10 cellular contexts compared by ENCODE assay signal in the genomic region with DNA sequence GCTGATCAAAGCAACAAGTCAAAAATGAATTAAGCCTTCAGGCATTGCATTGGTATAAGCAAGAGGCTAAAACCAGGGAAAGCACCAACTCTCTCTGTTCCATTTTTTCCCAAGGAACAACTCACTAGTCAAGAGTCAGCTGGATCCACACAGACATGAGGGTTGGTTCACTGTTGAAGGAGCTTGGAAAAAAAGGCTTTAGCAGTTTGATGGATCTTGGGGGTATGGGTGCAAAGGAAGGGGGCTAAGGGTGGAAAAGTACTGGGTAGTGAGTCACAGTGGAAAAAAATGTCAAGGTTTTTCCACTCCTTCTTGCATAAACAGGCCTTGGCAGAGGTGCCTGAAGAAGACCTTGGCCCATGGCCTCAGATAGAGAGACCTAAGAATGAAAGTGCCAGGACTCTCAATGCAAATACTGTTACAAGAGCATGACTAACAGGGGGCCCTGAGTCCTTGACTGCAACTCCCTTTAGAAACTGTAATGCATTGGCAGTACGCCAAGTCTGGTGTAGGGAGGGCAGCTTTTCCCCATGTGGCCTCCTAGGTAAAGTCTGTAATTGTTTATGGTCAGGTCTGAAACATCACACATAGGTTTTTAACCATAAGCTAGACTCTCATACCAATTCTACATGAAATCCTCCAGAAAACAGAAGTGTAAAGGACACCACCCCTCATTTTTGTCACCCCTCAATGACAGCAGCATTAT. TPM values are rescaled to one million over a fixed set of nuclear protein-coding genes. Genes with fewer than 3 reads are reported as not detected.
DNase-seq lines count a peak whose midpoint lies in the region; ATAC-seq, FAIRE-seq and TF ChIP-seq lines count a peak whose summit lies in the region.
"Had no signal": no experiment of that assay in that cellular context is flagged by ENCODE, and none has a peak within 500 bp of the region (broad histone marks: within the 10 kb centered on the region; RNA-seq: fewer than 3 reads in every experiment).

No MANE protein-coding gene starts in this region.

- TF ChIP-seq EP300 in GM12878 (IDR thresholded peaks at IDR 0.05; ENCODE audit: borderline replicate concordance in 1 of 2, control insufficient read depth in 1 of 2, low read depth in 2 of 2, low read length in 2 of 2): peak in 1 of 2 experiments; percentile 29; a peak in 1 of 4 replicates

- peaks cover 20% of the 10 kb centered on the region for H3K36me3 ChIP-seq in OCI-LY3 (replicated peaks; ENCODE audit: low read depth, low read length)
- peaks cover 0 to 8% of the 10 kb centered on the region in 2 experiments; a peak in 3 of 4 replicates for H3K36me3 ChIP-seq in GM12878 (ENCODE audit: control insufficient read depth in 2 of 2, insufficient read depth in 2 of 2, low read length in 1 of 2)

- SMC1A ChIA-PET in GM12878 (lab: Charles Lee; ENCODE audit: uncharacterized antibody, unreplicated experiment): interaction anchor here (0.7 to 2.0 kb wide), 7 partner anchors 12 to 132 kb away, joined by 3 to 8 read pairs (median 3); no protein-coding TSS in a partner anchor

- H4K20me1 ChIP-seq in OCI-LY3 (ENCODE audit: insufficient read depth, low read length) (no peaks in the 10 kb centered on the region), GM12878 (ENCODE audit: control insufficient read depth, insufficient read depth) (no peaks in the 10 kb centered on the region)

- POLR2A ChIA-PET in GM12878 (lab: Charles Lee): interaction anchor here (0.7 kb wide), 1 partner anchor 36 kb away, joined by 3 read pairs; no protein-coding TSS in a partner anchor

- H3K27me3 ChIP-seq in OCI-LY3 (ENCODE audit: low read depth, low read length) (no peaks in the 10 kb centered on the region), GM12878 (replicated peaks in 1 of 2; ENCODE audit: control insufficient read depth in 2 of 2, insufficient read depth in 2 of 2, low read length in 1 of 2) (no peaks in the 10 kb centered on the region)

- WGBS in GM12878 (ENCODE audit: insufficient coverage, insufficient replicate concordance, low lambda C conversion rate, missing lambda C conversion rate): 0% methylated on average over 1 of the region's 1 CpG

- DNase-seq in GM04504 (ENCODE audit: low read depth) (peak; percentile 12), GM12878 (ENCODE audit: low read depth, low spot score) (peak; percentile 81), retinal pigment epithelial cell (ENCODE audit: low read depth) (peak; percentile 74), superior temporal gyrus (ENCODE audit: extremely low spot score) (no peak), iPS-NIHi11 (ENCODE audit: low spot score) (no peak)

- peak overlapping the region; percentile 41 for H3K4me2 ChIP-seq in OCI-LY3 (ENCODE audit: low read length)
- peak overlapping the region; percentile 59 for H3K4me2 ChIP-seq in GM12878 (ENCODE audit: control insufficient read depth, insufficient read depth)

- H3K79me2 ChIP-seq in OCI-LY3 (ENCODE audit: low read length): no peaks in the 10 kb centered on the region
- H3K79me2 ChIP-seq in GM12878 (ENCODE audit: control insufficient read depth, insufficient read depth, low read length): no peaks in the 10 kb centered on the region

- H3K27ac ChIP-seq in OCI-LY3 (ENCODE audit: low read length) (peak overlapping the region; percentile 37), GM12878 (ENCODE audit: control insufficient read depth, insufficient read depth) (no peak overlapping the region)

- H3K4me3 ChIP-seq in OCI-LY3 (ENCODE audit: low read length) (no peak overlapping the region), GM12878 (no peak overlapping the region), retinal pigment epithelial cell (ENCODE audit: low read length) (no peak overlapping the region)

- peak; percentile 98 for ATAC-seq in GM21515 (IDR thresholded peaks at IDR 0.05; ENCODE audit: unreplicated experiment)
- ATAC-seq in HG03575 (IDR thresholded peaks at IDR 0.05; ENCODE audit: extremely low read depth, insufficient number of reproducible peaks, low FRiP score, unreplicated experiment): peak; percentile 97
- peak; percentile 99 for ATAC-seq in GM12878
- ATAC-seq: T-cell had no signal

- intact Hi-C loops in GM12878 (cut with micrococcal nuclease; ENCODE audit: unreplicated experiment): no loop called here

- FAIRE-seq in GM12878 (lab: Jason Lieb, UNC): peak; percentile 97

- TF ChIP-seq CTCF in OCI-LY3 (IDR thresholded peaks at IDR 0.05; ENCODE audit: low read depth, low read length) (no peak), GM12878 (IDR thresholded peaks at IDR 0.05 in 2 of 3, conservative IDR thresholded peaks at IDR 0.05 in 1 of 3; ENCODE audit: control insufficient read depth in 2 of 3, extremely low read depth in 1 of 3, insufficient read depth in 1 of 3, low read depth in 3 of 3, low read length in 3 of 3) (no peak), retinal pigment epithelial cell (conservative IDR thresholded peaks at IDR 0.05; ENCODE audit: low read depth, low read length) (no peak)

- no TSS peak for BruUV-seq in GM12878 (replicated peaks; lab: Mats Ljungman, UMichigan)

- no peak overlapping the region for H2AFZ ChIP-seq in OCI-LY3 (ENCODE audit: low read depth, low read length)
- no peak overlapping the region for H2AFZ ChIP-seq in GM12878 (ENCODE audit: control insufficient read depth, low read depth, low read length)

- in situ Hi-C loops in GM12878 (cut with MboI): no loop called here

- H3K9me3 ChIP-seq in OCI-LY3 (ENCODE audit: insufficient read depth, low read length) (no peaks in the 10 kb centered on the region), GM12878 (replicated peaks; ENCODE audit: control insufficient read depth, insufficient read depth, low read length) (no peaks in the 10 kb centered on the region)

- CTCF ChIA-PET in GM12878 (lab: Yijun Ruan, JAX): interaction anchor here (0.9 to 1.3 kb wide), 2 partner anchors 68 to 223 kb away, joined by 3 read pairs; no protein-coding TSS in a partner anchor

- peaks cover 21% of the 10 kb centered on the region for H3K4me1 ChIP-seq in OCI-LY3 (ENCODE audit: low read length)
- H3K4me1 ChIP-seq in GM12878 (ENCODE audit: control insufficient read depth, insufficient read depth, low read length): peaks cover 8% of the 10 kb centered on the region

- H3K9ac ChIP-seq in OCI-LY3 (ENCODE audit: low read length) (no peak overlapping the region), GM12878 (ENCODE audit: control insufficient read depth, insufficient read depth, low read length) (no peak overlapping the region)

- no peak for TF ChIP-seq RAD21 in GM12878 (IDR thresholded peaks at IDR 0.05; ENCODE audit: insufficient read depth, low read depth, low read length)

- TF ChIP-seq POLR2A in GM12878 (IDR thresholded peaks at IDR 0.05; ENCODE audit: low read depth, low read length): no peak

- RAD21 ChIA-PET in GM12878 (lab: Charles Lee; ENCODE audit: unreplicated experiment): interaction anchor here (1.2 kb wide), 1 partner anchor 69 kb away, joined by 3 read pairs; no protein-coding TSS in a partner anchor

RNA-seq across cellular contexts. Expression of a gene that starts 23.7 kb away (rescaled TPM):
- not detected in 2 replicates for total RNA-seq in GM12878 (2013; cell fraction: nucleolus; rRNA removed)
- total RNA-seq in GM12878 (2014; rRNA removed) (0.05 TPM in 1 of 2 replicates, not detected in the other), GM12878 (2014; rRNA removed; fragmentation: Illumina TruSeq; extraction: Trizol) (not detected in 2 replicates), GM12878 (2021) (not detected in 2 replicates)
- polyA plus RNA-seq in GM12878 (2011; ENCODE audit: low read depth): not detected
- polyA plus RNA-seq in GM12878 (2011; rRNA removed) (not detected in 2 replicates), GM12878 (2014; fragmentation: Illumina TruSeq; extraction: Trizol) (not detected in 2 replicates), GM12878 (2014; fragmentation: Nextera tagmentation; extraction: Ambion mirVana) (not detected), GM12878 (2014; rRNA removed) (not detected in 2 replicates), GM12878 (2016; fragmentation: Nextera tagmentation; extraction: Ambion mirVana) (not detected)
- not detected in 2 replicates for polyA plus RNA-seq in GM12878 (2011; cell fraction: cytosol; rRNA removed)
- not detected in 2 replicates for polyA plus RNA-seq in GM12878 (2011; cell fraction: nucleus; rRNA removed)
- polyA plus RNA-seq in GM12878 (2012): not detected in 2 replicates
- polyA minus RNA-seq in GM12878 (2011; rRNA and poly(A)+ RNA removed): not detected in 2 replicates
- not detected in 2 replicates for polyA minus RNA-seq in GM12878 (2011; cell fraction: cytosol; rRNA and poly(A)+ RNA removed)
- not detected in 2 replicates for polyA minus RNA-seq in GM12878 (2011; cell fraction: nucleus; rRNA and poly(A)+ RNA removed)
- total RNA-seq: skeletal muscle tissue, T-cell had no signal

RNA-seq across cellular contexts. Expression of a gene that starts 30.0 kb away (rescaled TPM):
- total RNA-seq in GM12878 (2013; cell fraction: nucleolus; rRNA removed): 0.20 and 0.46 TPM in 2 replicates
- total RNA-seq in GM12878 (2014; rRNA removed): not detected in 2 replicates
- not detected in 2 replicates for total RNA-seq in GM12878 (2014; rRNA removed; fragmentation: Illumina TruSeq; extraction: Trizol)
- not detected in 2 replicates for total RNA-seq in GM12878 (2021)
- polyA plus RNA-seq in GM12878 (2011; ENCODE audit: low read depth): not detected
- not detected in 2 replicates for polyA plus RNA-seq in GM12878 (2011; rRNA removed)
- polyA plus RNA-seq in GM12878 (2011; cell fraction: cytosol; rRNA removed): not detected in 2 replicates
- 0.12 TPM in 1 of 2 replicates, not detected in the other for polyA plus RNA-seq in GM12878 (2011; cell fraction: nucleus; rRNA removed)
- 0.05 TPM in 1 of 2 replicates, not detected in the other for polyA plus RNA-seq in GM12878 (2012)
- not detected in 2 replicates for polyA plus RNA-seq in GM12878 (2014; fragmentation: Illumina TruSeq; extraction: Trizol)
- polyA plus RNA-seq in GM12878 (2014; fragmentation: Nextera tagmentation; extraction: Ambion mirVana): not detected
- polyA plus RNA-seq in GM12878 (2014; rRNA removed): not detected in 2 replicates
- not detected for polyA plus RNA-seq in GM12878 (2016; fragmentation: Nextera tagmentation; extraction: Ambion mirVana)
- polyA minus RNA-seq in GM12878 (2011; rRNA and poly(A)+ RNA removed): not detected in 2 replicates
- not detected in 2 replicates for polyA minus RNA-seq in GM12878 (2011; cell fraction: cytosol; rRNA and poly(A)+ RNA removed)
- polyA minus RNA-seq in GM12878 (2011; cell fraction: nucleus; rRNA and poly(A)+ RNA removed): 0.19 TPM in 1 of 2 replicates, not detected in the other
- total RNA-seq: skeletal muscle tissue had no signal

RNA-seq across cellular contexts. Expression of a gene that starts 48.1 kb away (rescaled TPM):
- 39.1 and 43.6 TPM in 2 replicates for total RNA-seq in GM12878 (2013; cell fraction: nucleolus; rRNA removed)
- total RNA-seq in GM12878 (2014; rRNA removed) (24.7 and 34.1 TPM in 2 replicates), GM12878 (2014; rRNA removed; fragmentation: Illumina TruSeq; extraction: Trizol) (27.6 and 28.2 TPM in 2 replicates), GM12878 (2021) (20.1 and 20.7 TPM in 2 replicates)
- polyA plus RNA-seq in GM12878 (2011; ENCODE audit: low read depth): 11.3 TPM
- polyA plus RNA-seq in GM12878 (2011; rRNA removed) (29.9 and 36.6 TPM in 2 replicates), GM12878 (2014; fragmentation: Illumina TruSeq; extraction: Trizol) (29.6 and 30.7 TPM in 2 replicates), GM12878 (2014; fragmentation: Nextera tagmentation; extraction: Ambion mirVana) (10 to 100 TPM in 1 of 2 experiments, 1 to 10 TPM in 1; 9.7 to 14.4 TPM), GM12878 (2014; rRNA removed) (21.0 and 26.9 TPM in 2 replicates), GM12878 (2016; fragmentation: Nextera tagmentation; extraction: Ambion mirVana) (10 to 100 TPM; 25.1 to 28.0 TPM)
- 18.3 and 19.4 TPM in 2 replicates for polyA plus RNA-seq in GM12878 (2011; cell fraction: cytosol; rRNA removed)
- 72.8 and 84.9 TPM in 2 replicates for polyA plus RNA-seq in GM12878 (2011; cell fraction: nucleus; rRNA removed)
- 18.2 and 18.8 TPM in 2 replicates for polyA plus RNA-seq in GM12878 (2012)
- polyA minus RNA-seq in GM12878 (2011; rRNA and poly(A)+ RNA removed): 33.2 and 33.6 TPM in 2 replicates
- 10.7 and 11.8 TPM in 2 replicates for polyA minus RNA-seq in GM12878 (2011; cell fraction: cytosol; rRNA and poly(A)+ RNA removed)
- polyA minus RNA-seq in GM12878 (2011; cell fraction: nucleus; rRNA and poly(A)+ RNA removed): 15.1 and 19.7 TPM in 2 replicates

RNA-seq across cellular contexts. Expression of a gene that starts 48.4 kb away (rescaled TPM):
- total RNA-seq in GM12878 (2013; cell fraction: nucleolus; rRNA removed): 11.3 and 13.4 TPM in 2 replicates
- total RNA-seq in GM12878 (2014; rRNA removed) (5.1 and 5.2 TPM in 2 replicates), GM12878 (2014; rRNA removed; fragmentation: Illumina TruSeq; extraction: Trizol) (9.9 and 11.7 TPM in 2 replicates), GM12878 (2021) (7.7 and 7.8 TPM in 2 replicates)
- polyA plus RNA-seq in GM12878 (2011; ENCODE audit: low read depth): 10.2 TPM
- polyA plus RNA-seq in GM12878 (2011; rRNA removed) (18.4 and 23.6 TPM in 2 replicates), GM12878 (2014; fragmentation: Illumina TruSeq; extraction: Trizol) (17.3 TPM in 2 replicates), GM12878 (2014; fragmentation: Nextera tagmentation; extraction: Ambion mirVana) (1 to 10 TPM; 8.5 to 8.8 TPM), GM12878 (2014; rRNA removed) (8.3 and 9.5 TPM in 2 replicates), GM12878 (2016; fragmentation: Nextera tagmentation; extraction: Ambion mirVana) (10 to 100 TPM; 15.3 to 18.3 TPM)
- 8.6 and 10.1 TPM in 2 replicates for polyA plus RNA-seq in GM12878 (2011; cell fraction: cytosol; rRNA removed)
- 12.5 and 14.1 TPM in 2 replicates for polyA plus RNA-seq in GM12878 (2011; cell fraction: nucleus; rRNA removed)
- 7.7 and 8.4 TPM in 2 replicates for polyA plus RNA-seq in GM12878 (2012)
- 4.9 and 6.5 TPM in 2 replicates for polyA minus RNA-seq in GM12878 (2011; rRNA and poly(A)+ RNA removed)
- polyA minus RNA-seq in GM12878 (2011; cell fraction: cytosol; rRNA and poly(A)+ RNA removed): 2.7 and 4.9 TPM in 2 replicates
- polyA minus RNA-seq in GM12878 (2011; cell fraction: nucleus; rRNA and poly(A)+ RNA removed): 4.6 and 5.7 TPM in 2 replicates

Comparison
In these comparisons a context has a peak if more than half of its experiments do, and no peak if none do; other contexts are left out.
1. DNase-seq: peak in GM04504 (single experiment), GM12878 (single experiment) and retinal pigment epithelial cell (single experiment); none in superior temporal gyrus (single experiment) and iPS-NIHi11 (single experiment).
2. Peak in every context shown above with its lines, with median percentiles within 50 percentile points of each other: ATAC-seq.